Comparison of ENCODE assay signal across 9 cellular contexts in the genomic region with DNA sequence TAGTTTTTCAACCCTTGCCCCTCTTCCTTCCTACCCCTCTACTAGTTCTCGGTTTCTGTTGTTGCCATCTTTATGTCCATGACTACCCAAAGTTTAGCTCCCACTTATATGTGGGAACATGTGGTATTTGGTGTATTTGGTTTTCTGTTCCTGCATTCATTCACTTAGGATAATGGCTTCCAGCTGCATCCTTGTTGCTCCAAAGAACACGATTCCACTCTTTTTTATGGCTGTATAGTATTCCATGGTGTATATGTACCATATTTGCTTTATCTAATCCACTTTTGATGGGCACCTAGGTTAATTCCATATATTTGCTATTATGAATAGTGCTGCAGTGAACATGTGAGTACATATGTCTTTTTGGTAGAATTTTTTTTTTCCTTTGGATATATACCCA. TPM values are rescaled to one million over a fixed set of nuclear protein-coding genes. Genes with fewer than 3 reads are reported as not detected.
"Had no signal": no experiment of that assay in that cellular context is flagged by ENCODE, and none has a peak within 500 bp of the region (broad histone marks: within the 10 kb centered on the region; RNA-seq: fewer than 3 reads in every experiment).

No MANE protein-coding gene starts in this region.

- H3K4me2 ChIP-seq: KMS-11 had no signal

- ATAC-seq: HepG2 had no signal

- DNase-seq: IMR-90, KBM-7, KG1 had no signal

- H3K27ac ChIP-seq: HL-60, KMS-11 had no signal

- H3K9ac ChIP-seq: KMS-11 had no signal

- FAIRE-seq: HepG2, HTR-8/SVneo had no signal

RNA-seq across cellular contexts. Expression of gene DSC1, which starts 20.6 kb away (rescaled TPM):
- total RNA-seq: HepG2, HT-29, HT1080, IMR-90 had no signal
- polyA plus RNA-seq: HepG2, IMR-90 had no signal
